In genomic region chr9:109118802-109119438, GRCh38 we compare ENCODE assay signal across 9 cellular contexts. TPM values are rescaled to one million over a fixed set of nuclear protein-coding genes. Genes with fewer than 3 reads are reported as not detected.
DNase-seq lines count a peak whose midpoint lies in the region; ATAC-seq and TF ChIP-seq lines count a peak whose summit lies in the region.
"Had no signal": no experiment of that assay in that cellular context is flagged by ENCODE, and none has a peak within 500 bp of the region (broad histone marks: within the 10 kb centered on the region; RNA-seq: fewer than 3 reads in every experiment).

No MANE protein-coding gene starts in this region.

- H3K27me3 ChIP-seq in DOHH2 (ENCODE audit: control insufficient read depth, low read length) (no peaks in the 10 kb centered on the region), MM.1S (replicated peaks; ENCODE audit: insufficient read depth, low read length) (no peaks in the 10 kb centered on the region), breast epithelium (no peaks in the 10 kb centered on the region), liver (ENCODE audit: control insufficient read depth in 4 of 4, insufficient read depth in 4 of 4, low read length in 3 of 4) (no peaks in the 10 kb centered on the region), thymus (ENCODE audit: control insufficient read depth, insufficient read depth) (no peaks in the 10 kb centered on the region)

- H3K36me3 ChIP-seq in DOHH2 (ENCODE audit: control insufficient read depth, low read length): peaks cover 35% of the 10 kb centered on the region
- H3K36me3 ChIP-seq in MM.1S (replicated peaks; ENCODE audit: insufficient read depth, low read length): no peaks in the 10 kb centered on the region
- no peaks in the 10 kb centered on the region for H3K36me3 ChIP-seq in breast epithelium
- H3K36me3 ChIP-seq in liver (ENCODE audit: control insufficient read depth in 4 of 4, insufficient read depth in 3 of 4, low read depth in 1 of 4, low read length in 3 of 4): no peaks in the 10 kb centered on the region
- H3K36me3 ChIP-seq in thymus (ENCODE audit: control insufficient read depth, insufficient read depth): no peaks in the 10 kb centered on the region

- no peaks in the 10 kb centered on the region for H3K9me3 ChIP-seq in DOHH2 (ENCODE audit: control insufficient read depth, insufficient read depth, low read length)
- no peaks in the 10 kb centered on the region for H3K9me3 ChIP-seq in MM.1S (replicated peaks; ENCODE audit: insufficient read depth, low read length)
- H3K9me3 ChIP-seq in breast epithelium: no peaks in the 10 kb centered on the region
- no peaks in the 10 kb centered on the region for H3K9me3 ChIP-seq in liver (ENCODE audit: control insufficient read depth in 4 of 4, low read length in 3 of 4)
- no peaks in the 10 kb centered on the region for H3K9me3 ChIP-seq in thymus (ENCODE audit: control insufficient read depth)

- H3K79me2 ChIP-seq in DOHH2 (ENCODE audit: control insufficient read depth, low read length): peaks cover 62% of the 10 kb centered on the region
- peaks cover 56% of the 10 kb centered on the region for H3K79me2 ChIP-seq in MM.1S (ENCODE audit: low read length)

- ATAC-seq in HG03139 (IDR thresholded peaks at IDR 0.05; ENCODE audit: unreplicated experiment): no peak

- 0 out of 2 replicates have a peak, but pooled peaks cover 3% of the 10 kb centered on the region for H3K9me2 ChIP-seq in DOHH2 (replicated peaks; ENCODE audit: control insufficient read depth, low read length)
- no peaks in the 10 kb centered on the region for H3K9me2 ChIP-seq in MM.1S (replicated peaks; ENCODE audit: insufficient read depth, low read length)

- H3K4me1 ChIP-seq in DOHH2 (ENCODE audit: control insufficient read depth, low read length) (peaks cover 48% of the 10 kb centered on the region), MM.1S (ENCODE audit: low read length) (peaks cover 29% of the 10 kb centered on the region), breast epithelium (peaks cover 0 to 8% of the 10 kb centered on the region in 2 donors), liver (ENCODE audit: control insufficient read depth in 4 of 4, insufficient read depth in 4 of 4, low read length in 3 of 4) (peaks cover 11 to 44% (median 37%) of the 10 kb centered on the region in 4 donors), thymus (ENCODE audit: control insufficient read depth, insufficient read depth, low read length) (peaks cover 11% of the 10 kb centered on the region)

- H4K20me1 ChIP-seq in DOHH2 (ENCODE audit: control insufficient read depth, insufficient read depth, low read depth, low read length) (peaks cover 35% of the 10 kb centered on the region), MM.1S (ENCODE audit: insufficient read depth, low read length) (peaks cover 3% of the 10 kb centered on the region; the same call in 1 of the 2 replicates)

- H3K4me2 ChIP-seq in DOHH2 (ENCODE audit: low read length): peak overlapping the region; percentile 100
- H3K4me2 ChIP-seq in MM.1S (ENCODE audit: low read depth, low read length): peak overlapping the region; percentile 97

- TF ChIP-seq CTCF in DOHH2 (IDR thresholded peaks at IDR 0.05; ENCODE audit: low read depth, low read length, poor library complexity, severe bottlenecking) (no peak), MM.1S (IDR thresholded peaks at IDR 0.05; ENCODE audit: low read length) (no peak), breast epithelium (IDR thresholded peaks at IDR 0.05) (no peak), liver (IDR thresholded peaks at IDR 0.05; ENCODE audit: low read depth, low read length, missing input control) (no peak)

- under 1% methylated on average over 29 of the region's 29 CpGs for WGBS in liver
- WGBS in thymus: 1% methylated on average over 29 of the region's 29 CpGs

- no peak for TF ChIP-seq POLR2A in breast epithelium (IDR thresholded peaks at IDR 0.05)

- intact Hi-C loops in breast epithelium (cut with DNase I; ENCODE audit: low total_unique reads): loop anchor here (10.0 kb wide), 1 partner anchor 114 kb away; no protein-coding TSS in a partner anchor

- H3K27ac ChIP-seq in DOHH2 (ENCODE audit: low read depth, low read length) (peak overlapping the region; percentile 64), MM.1S (ENCODE audit: low read length) (peak overlapping the region; percentile 27; the same call in 1 of the 2 replicates), breast epithelium (peak overlapping the region in 1 of 2 donors; percentile 87), liver (ENCODE audit: low read depth in 1 of 2, low read length in 2 of 2) (peak overlapping the region; percentile 92 to 93), thymus (ENCODE audit: low read depth) (no peak overlapping the region)

- no peaks in the 10 kb centered on the region for H3F3A ChIP-seq in DOHH2 (ENCODE audit: control insufficient read depth, insufficient read depth)
- peaks cover 12% of the 10 kb centered on the region; the same call in 1 of the 2 replicates for H3F3A ChIP-seq in MM.1S (ENCODE audit: insufficient read depth, low read length)

- H3K9ac ChIP-seq in MM.1S (ENCODE audit: low read length) (peak overlapping the region; percentile 64), liver (ENCODE audit: low read depth in 1 of 2, low read length in 2 of 2) (peak overlapping the region; percentile 68 to 96)

- H3K4me3 ChIP-seq in DOHH2 (ENCODE audit: low read length): peak overlapping the region; percentile 85
- H3K4me3 ChIP-seq in MM.1S (ENCODE audit: low read length): peak overlapping the region; percentile 89
- H3K4me3 ChIP-seq in breast epithelium: peak overlapping the region; percentile 78 to 92 (median 80)
- H3K4me3 ChIP-seq in liver (ENCODE audit: low read depth in 1 of 3, low read length in 3 of 3): peak overlapping the region; percentile 85 to 94 (median 91)
- peak overlapping the region; percentile 86 for H3K4me3 ChIP-seq in thymus (ENCODE audit: low read length)

- DNase-seq in MM.1S (no peak), breast epithelium (ENCODE audit: low spot score in 2 of 2) (no peak), superior temporal gyrus (ENCODE audit: extremely low spot score) (no peak), midbrain (lab: John Stamatoyannopoulos, UW) (no peak)

- H2AFZ ChIP-seq in MM.1S (ENCODE audit: low read length): peak overlapping the region; percentile 61

- no peak for TF ChIP-seq RAD21 in liver (IDR thresholded peaks at IDR 0.05)

TF ChIP-seq in liver, 16 proteins besides CTCF, POLR2A, EP300 and RAD21:
- TF ChIP-seq FOXA2 (IDR thresholded peaks at IDR 0.05) (no peak), NR2F2 (IDR thresholded peaks at IDR 0.05) (no peak), JUND (IDR thresholded peaks at IDR 0.05) (no peak)

RNA-seq across cellular contexts. Expression of gene TMEM245, which starts 0.8 kb away (rescaled TPM):
- total RNA-seq in breast epithelium (10 to 100 TPM; 47.5 to 95.7 (median 74.9) TPM), liver (10 to 100 TPM; 45.3 to 75.3 TPM)
- polyA plus RNA-seq in liver (10 to 100 TPM; 13.7 to 17.0 TPM), thymus (9.3 TPM)

RNA-seq across cellular contexts. Expression of gene FRRS1L, which starts 48.1 kb away (rescaled TPM):
- total RNA-seq in breast epithelium (1 to 10 TPM in 2 of 3 donors, under 1 TPM in 1; 0.16 to 2.6 (median 2.0) TPM), liver (under 1 TPM; 0.08 to 0.51 TPM)
- polyA plus RNA-seq in liver (not detected), thymus (0.07 TPM)
- total RNA-seq: T-helper 1 cell treated with Interleukin-12 subunit alpha and Interleukin-12 subunit beta and Interleukin-4 antibody, amounts not matched to agents 30 ng/mL and 1 ng/mL, for 36 hours had no signal
